1 cellular context compared by ENCODE assay signal in genomic region chr20:50562262-50562701, GRCh38.
TF ChIP-seq lines count a peak whose summit lies in the region.

No MANE protein-coding gene starts in this region.

TF ChIP-seq in HepG2, 621 proteins besides CTCF, POLR2A, EP300 and RAD21 (continued from another document):
- TF ChIP-seq ZNF598 (CRISPR knock-in tag; IDR thresholded peaks at IDR 0.05; ENCODE audit: borderline replicate concordance): peak; percentile 46; the same call in 1 of the 2 replicates
- 0 out of 2 replicates have a peak, but pooled peaks have one; percentile 59 for TF ChIP-seq KDM5B (CRISPR knock-in tag; IDR thresholded peaks at IDR 0.05; ENCODE audit: borderline replicate concordance)
- TF ChIP-seq SRY (CRISPR knock-in tag; IDR thresholded peaks at IDR 0.05): no peak
- TF ChIP-seq ZNF891 (CRISPR knock-in tag; IDR thresholded peaks at IDR 0.05): 0 out of 2 replicates have a peak, but pooled peaks have one; percentile 62
- peak; percentile 32; the same call in 1 of the 2 replicates for TF ChIP-seq ZBTB33 (CRISPR knock-in tag; IDR thresholded peaks at IDR 0.05)
- no peak for TF ChIP-seq THYN1 (CRISPR knock-in tag; IDR thresholded peaks at IDR 0.05; ENCODE audit: borderline replicate concordance, low read depth)
